ENCODE assay signal across 22 cellular contexts in the genomic region with DNA sequence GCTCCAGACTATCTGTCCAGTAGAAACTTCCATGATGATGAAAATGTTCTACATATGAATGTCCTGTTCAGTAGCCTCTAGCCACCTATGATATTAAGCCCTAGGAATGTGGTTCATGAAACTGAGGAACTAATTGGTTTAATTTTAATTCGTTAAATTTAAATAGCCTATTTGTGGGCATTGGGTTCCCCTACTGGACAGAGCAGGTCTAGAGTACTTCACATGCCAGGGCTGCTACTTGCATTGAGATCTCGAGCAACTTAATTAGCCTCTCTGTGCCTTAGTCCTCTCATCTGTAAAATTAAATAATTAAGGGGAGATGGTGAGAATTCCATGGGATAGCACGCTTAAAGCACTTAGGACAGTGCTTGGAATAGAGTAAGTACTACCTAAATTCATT.
DNase-seq lines count a peak whose midpoint lies in the region; ATAC-seq and TF ChIP-seq lines count a peak whose summit lies in the region.
"Had no signal": no experiment of that assay in that cellular context is flagged by ENCODE, and none has a peak within 500 bp of the region (broad histone marks: within the 10 kb centered on the region; RNA-seq: fewer than 3 reads in every experiment).

No MANE protein-coding gene starts in this region.

- H4K20me1 ChIP-seq in PC-3 (ENCODE audit: low read length): no peaks in the 10 kb centered on the region

- H3K9ac ChIP-seq in PC-3 (ENCODE audit: low read length) (no peak overlapping the region), mesendoderm (ENCODE audit: low read length) (no peak overlapping the region)

- WGBS in mesendoderm (ENCODE audit: extremely low coverage, insufficient coverage, low lambda C conversion rate): no CpG with 5 or more reads among the region's 3 CpGs

- H3K9me3 ChIP-seq in PC-3 (ENCODE audit: low read length): no peaks in the 10 kb centered on the region
- no peaks in the 10 kb centered on the region for H3K9me3 ChIP-seq in mucosa of descending colon
- H3K9me3 ChIP-seq: esophagus muscularis mucosa, left ventricle myocardium inferior, suprapubic skin, vagina had no signal

- BruUV-seq in PC-3 (replicated peaks; lab: Mats Ljungman, UMichigan): no TSS peak

- H3K27me3 ChIP-seq in PC-3 (ENCODE audit: low read length) (peaks cover 29% of the 10 kb centered on the region), brain microvascular endothelial cell (replicated peaks) (no peaks in the 10 kb centered on the region), mesendoderm (ENCODE audit: insufficient read depth, low read length, poor library complexity) (no peaks in the 10 kb centered on the region)
- H3K27me3 ChIP-seq: esophagus muscularis mucosa, suprapubic skin, vagina had no signal

- no peak overlapping the region for H2BK15ac ChIP-seq in mesendoderm (replicated peaks; ENCODE audit: low read depth)

- H3K4me3 ChIP-seq in PC-3 (ENCODE audit: low read length) (no peak overlapping the region), brain microvascular endothelial cell (ENCODE audit: low read depth, low read length) (no peak overlapping the region), mesendoderm (ENCODE audit: low read length) (no peak overlapping the region), mucosa of descending colon (no peak overlapping the region)
- H3K4me3 ChIP-seq: esophagus muscularis mucosa, left ventricle myocardium inferior, SK-N-MC, suprapubic skin, vagina had no signal

- H4K5ac ChIP-seq in mesendoderm (ENCODE audit: low read length): no peak overlapping the region

- no peaks in the 10 kb centered on the region for H3F3A ChIP-seq in PC-3 (ENCODE audit: low read length, unreplicated experiment)

- H3K18ac ChIP-seq in mesendoderm (ENCODE audit: low read length): peak overlapping the region; percentile 14

- no peak overlapping the region for H4K8ac ChIP-seq in mesendoderm (ENCODE audit: low read depth, low read length)

- no peaks in the 10 kb centered on the region for H3K79me2 ChIP-seq in PC-3 (ENCODE audit: low read length)
- H3K79me2 ChIP-seq in mesendoderm (ENCODE audit: control insufficient read depth, insufficient read depth, low read length): no peaks in the 10 kb centered on the region

- CTCF ChIA-PET in PC-3 (lab: Charles Lee): no interaction called here

- POLR2A ChIA-PET in PC-3 (lab: Charles Lee; ENCODE audit: unreplicated experiment): no interaction called here

- H3K56ac ChIP-seq in mesendoderm (ENCODE audit: low read length): no peak overlapping the region

- H3K79me1 ChIP-seq in mesendoderm (ENCODE audit: low read length): no peaks in the 10 kb centered on the region

- DNase-seq in ELR (ENCODE audit: low read depth) (peak; percentile 41), PC-3 (peak; percentile 3), brain microvascular endothelial cell (no peak), mesendoderm (no peak), mucosa of descending colon (no peak), RPMI8226 (no peak), NCI-H1930 (lab: John Stamatoyannopoulos, UW) (no peak)
- DNase-seq: activated CD4-positive, alpha-beta T cell treated with anti-CD3 and anti-CD28 coated beads for 1 hour; activated naive CD8-positive, alpha-beta T cell treated with anti-CD3 and anti-CD28 coated beads, Interleukin-2, amount 10 ng/mL, durations not matched to agents 7 days and 5 days; CD8-positive, alpha-beta memory T cell; head of caudate nucleus; left ventricle myocardium inferior; NCI-H1417; NCI-H2171; NCI-H69; retina; T-helper 9 cell had no signal

- H3K9me2 ChIP-seq in PC-3 (replicated peaks; ENCODE audit: low read length): no peaks in the 10 kb centered on the region

- H3K4me1 ChIP-seq in PC-3 (ENCODE audit: insufficient read depth, low read length) (no peaks in the 10 kb centered on the region), mesendoderm (ENCODE audit: control insufficient read depth, low read depth, low read length) (no peaks in the 10 kb centered on the region), mucosa of descending colon (ENCODE audit: low read depth) (no peaks in the 10 kb centered on the region)
- H3K4me1 ChIP-seq: esophagus muscularis mucosa, suprapubic skin had no signal

- no peak overlapping the region for H2BK5ac ChIP-seq in mesendoderm (ENCODE audit: low read length)

- no peak overlapping the region for H3K4ac ChIP-seq in mesendoderm (ENCODE audit: low read depth, low read length)

- no peak overlapping the region for H3K27ac ChIP-seq in PC-3 (ENCODE audit: low read length)
- H3K27ac ChIP-seq in brain microvascular endothelial cell: no peak overlapping the region
- H3K27ac ChIP-seq in mesendoderm (ENCODE audit: low read depth, low read length): no peak overlapping the region
- H3K27ac ChIP-seq: esophagus muscularis mucosa, left ventricle myocardium inferior, SK-N-MC, suprapubic skin had no signal

- intact Hi-C loops in PC-3 (cut with micrococcal nuclease): no loop called here
- intact Hi-C loops in mucosa of descending colon (cut with DNase I, micrococcal nuclease): no loop called here

- ATAC-seq in PC-3 (no peak), mucosa of descending colon (no peak), GM19351 (IDR thresholded peaks at IDR 0.05; ENCODE audit: unreplicated experiment) (no peak)

- no peak; the same call in 1 of the 2 replicates for TF ChIP-seq CTCF in PC-3 (conservative IDR thresholded peaks at IDR 0.05; ENCODE audit: low read depth, low read length)
- peak; percentile 38 for TF ChIP-seq CTCF in brain microvascular endothelial cell (IDR thresholded peaks at IDR 0.05; ENCODE audit: low read depth, low read length, missing control alignments)
- no peak for TF ChIP-seq CTCF in mucosa of descending colon (IDR thresholded peaks at IDR 0.05)

- no peak overlapping the region for H3K4me2 ChIP-seq in PC-3 (ENCODE audit: low read length)
- no peak overlapping the region for H3K4me2 ChIP-seq in mesendoderm (ENCODE audit: low read length)

- in situ Hi-C loops in brain microvascular endothelial cell (cut with HindIII; ENCODE audit: low pct_ligation_motif_present, low sequenced_read_pairs): no loop called here

- H3K36me3 ChIP-seq in PC-3 (ENCODE audit: low read depth, low read length): no peaks in the 10 kb centered on the region
- peaks cover 75% of the 10 kb centered on the region for H3K36me3 ChIP-seq in brain microvascular endothelial cell (replicated peaks)
- no peaks in the 10 kb centered on the region for H3K36me3 ChIP-seq in mesendoderm (ENCODE audit: control insufficient read depth, insufficient read depth, low read length)
- no peaks in the 10 kb centered on the region for H3K36me3 ChIP-seq in mucosa of descending colon (ENCODE audit: low read depth)
- H3K36me3 ChIP-seq: esophagus muscularis mucosa, left ventricle myocardium inferior, suprapubic skin, vagina had no signal

- H3K23ac ChIP-seq in mesendoderm (ENCODE audit: low read length): no peak overlapping the region

- no peak overlapping the region for H2AK5ac ChIP-seq in mesendoderm (ENCODE audit: low read length)

- no peak overlapping the region for H2BK120ac ChIP-seq in mesendoderm (ENCODE audit: low read depth, low read length)

- no peak overlapping the region for H2AFZ ChIP-seq in PC-3 (ENCODE audit: low read length)

Comparison
In these comparisons a context has a peak if more than half of its experiments do, and no peak if none do; other contexts are left out.
1. DNase-seq: peak in ELR (single experiment) and PC-3 (single experiment); none in brain microvascular endothelial cell (single experiment), mesendoderm (single experiment), mucosa of descending colon (0 of 3), RPMI8226 (single experiment) and NCI-H1930 (0 of 2).